In the genomic region with DNA sequence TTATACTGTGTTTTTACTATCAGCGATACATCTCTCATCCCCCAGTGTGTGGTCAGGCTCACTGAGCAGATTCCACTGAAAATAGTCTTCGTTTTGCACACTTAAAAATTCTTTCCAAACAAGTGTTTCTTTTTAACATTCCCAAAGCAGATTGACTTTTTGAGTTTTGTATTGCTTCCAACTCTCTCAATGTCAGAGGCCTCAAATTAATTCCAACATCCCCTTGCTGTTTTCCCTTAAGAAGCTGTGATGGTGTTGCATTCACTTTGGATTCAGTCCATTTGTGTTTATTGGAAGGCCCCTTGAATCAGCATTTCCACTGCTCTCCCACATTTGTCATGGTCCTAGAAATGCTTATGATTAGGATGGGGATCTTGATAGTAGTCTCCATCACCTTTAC, we compare ENCODE assay signal across 13 cellular contexts.
"Had no signal": no experiment of that assay in that cellular context is flagged by ENCODE, and none has a peak within 500 bp of the region (broad histone marks: within the 10 kb centered on the region; RNA-seq: fewer than 3 reads in every experiment).

No MANE protein-coding gene starts in this region.

- H3K36me3 Mint-ChIP-seq: naive B cell, T-cell had no signal

- H3K9me3 Mint-ChIP-seq: activated naive CD4-positive, alpha-beta T cell treated with anti-CD3 and anti-CD28 coated beads for 36 hours; activated naive CD8-positive, alpha-beta T cell treated with anti-CD3 and anti-CD28 coated beads, Interleukin-2, amount 50 U/mL, for 24 hours; dendritic cell treated with granulocyte-macrophage colony-stimulating factor and Interleukin-4, amounts not matched to agents 40 ng/mL and 50 ng/mL, for 4 days; T-cell had no signal

- DNase-seq: activated naive CD4-positive, alpha-beta T cell treated with anti-CD3 and anti-CD28 coated beads for 36 hours; activated T-cell treated with anti-CD3 and anti-CD28 coated beads for 4 hours; aorta; naive B cell; stimulated activated CD4-positive, alpha-beta T cell treated with anti-CD3 and anti-CD28 coated beads, Interleukin-4, amount 100 ng/mL, for 24 hours; T-cell; T-helper 9 cell; trophoblast cell had no signal

- H3K4me1 ChIP-seq: right atrium auricular region, suprapubic skin had no signal

- H3K36me3 ChIP-seq: right atrium auricular region, suprapubic skin had no signal

- H3K9me3 ChIP-seq: right atrium auricular region, suprapubic skin had no signal

- ATAC-seq: activated naive CD8-positive, alpha-beta T cell treated with anti-CD3 and anti-CD28 coated beads, Interleukin-2, amount 50 U/mL, for 24 hours; T-cell had no signal

- H3K27ac Mint-ChIP-seq: dendritic cell treated with granulocyte-macrophage colony-stimulating factor and Interleukin-4, amounts not matched to agents 40 ng/mL and 50 ng/mL, for 4 days had no signal

- H3K4me3 Mint-ChIP-seq: activated naive CD4-positive, alpha-beta T cell treated with anti-CD3 and anti-CD28 coated beads for 36 hours; activated naive CD8-positive, alpha-beta T cell treated with anti-CD3 and anti-CD28 coated beads, Interleukin-2, amount 50 U/mL, for 24 hours; dendritic cell treated with granulocyte-macrophage colony-stimulating factor and Interleukin-4, amounts not matched to agents 40 ng/mL and 50 ng/mL, for 4 days; naive B cell; T-cell had no signal

- H3K27me3 ChIP-seq: right atrium auricular region, suprapubic skin had no signal

- H3K27ac ChIP-seq: right atrium auricular region, suprapubic skin had no signal

- H3K4me3 ChIP-seq: right atrium auricular region, skin epidermis, suprapubic skin had no signal

- H3K27me3 Mint-ChIP-seq: dendritic cell treated with granulocyte-macrophage colony-stimulating factor and Interleukin-4, amounts not matched to agents 40 ng/mL and 50 ng/mL, for 4 days; naive B cell had no signal
